ENCODE assay signal across 21 cellular contexts in genomic region chr15:98070132-98070531, GRCh38.
"Had no signal": no experiment of that assay in that cellular context is flagged by ENCODE, and none has a peak within 500 bp of the region (broad histone marks: within the 10 kb centered on the region; RNA-seq: fewer than 3 reads in every experiment).

No MANE protein-coding gene starts in this region.

- H3K4me1 ChIP-seq: pancreas, psoas muscle, right atrium auricular region had no signal

- H3K27ac ChIP-seq: esophagus squamous epithelium, heart right ventricle, pancreas, psoas muscle, right atrium auricular region, tibial nerve, VCaP had no signal

- H3K4me3 ChIP-seq: esophagus squamous epithelium, heart right ventricle, pancreas, psoas muscle, right atrium auricular region, tibial nerve had no signal

- H3K9me3 ChIP-seq: esophagus squamous epithelium, pancreas, psoas muscle had no signal

- H3K36me3 ChIP-seq: esophagus squamous epithelium, heart right ventricle, pancreas, right atrium auricular region, tibial nerve had no signal

- DNase-seq: activated CD4-positive, alpha-beta T cell treated with anti-CD3 and anti-CD28 coated beads, Interleukin-2, amount 10 ng/mL, durations not matched to agents 7 days and 5 days; activated CD4-positive, CD25-positive, alpha-beta regulatory T cell treated with anti-CD3 and anti-CD28 coated beads, Interleukin-2, amount 50 U/mL, for 72 hours; activated CD8-positive, alpha-beta T cell treated with anti-CD3 and anti-CD28 coated beads, Interleukin-2, amount 10 ng/mL, durations not matched to agents 7 days and 5 days; activated gamma-delta T cell; activated naive CD4-positive, alpha-beta T cell treated with anti-CD3 and anti-CD28 coated beads, Interleukin-2, amount 50 U/mL, for 16 hours; cerebellar nuclear complex; cortex of kidney; endodermal cell; esophagus squamous epithelium; heart right ventricle; left colon; nephron progenitor cell; pancreas; psoas muscle; stimulated activated CD4-positive, alpha-beta T cell treated with anti-CD3 and anti-CD28 coated beads, Interleukin-4, amount 100 ng/mL, for 4 hours; stimulated activated naive CD8-positive, alpha-beta T cell treated with anti-CD3 and anti-CD28 coated beads, Interleukin-15, Interleukin-2, amounts not matched to agents 100 U/mL and 50 U/mL, for 24 hours; substantia nigra; T-helper 2 cell had no signal

- H3K27me3 ChIP-seq: esophagus squamous epithelium, pancreas, right atrium auricular region, tibial nerve had no signal
